Comparison of ENCODE assay signal across 16 cellular contexts in the genomic region with DNA sequence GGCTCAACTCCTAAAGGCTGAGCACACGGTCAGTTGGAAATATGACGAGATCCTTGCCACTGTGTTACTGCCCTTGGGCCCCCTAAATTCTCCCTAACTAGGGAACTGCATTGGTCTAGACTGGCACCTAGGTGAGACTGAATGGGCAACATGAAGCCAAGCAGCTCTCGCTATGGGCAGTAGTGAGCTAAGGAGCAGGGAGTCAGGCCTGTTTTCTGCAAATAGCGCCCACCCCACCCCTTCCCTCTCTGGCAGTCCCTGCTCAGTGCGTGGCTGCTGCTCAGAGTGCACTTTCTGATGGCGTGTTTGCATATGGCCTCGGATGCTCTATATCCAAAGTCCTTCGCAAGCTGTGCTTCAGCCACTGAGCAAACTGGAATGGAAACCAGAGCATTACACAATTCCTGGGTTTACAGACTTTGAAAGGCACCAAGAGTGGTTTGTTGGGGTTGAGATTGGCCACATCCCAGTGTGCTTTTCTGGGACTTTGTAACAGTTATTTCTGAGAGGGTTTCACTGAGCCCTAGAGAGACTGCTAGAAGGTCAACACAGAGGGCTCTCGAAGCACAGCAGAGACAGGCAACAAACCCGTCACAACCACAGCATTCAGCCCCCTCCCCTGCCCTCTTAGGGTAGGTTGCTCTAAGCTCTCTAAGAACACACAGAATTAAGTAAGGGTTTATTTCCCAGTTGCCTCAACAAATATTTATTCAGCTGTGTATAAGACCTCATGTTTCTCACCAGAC.
A peak's percentile ranks its signal among the peaks of the same experiment; 100 is the strongest.
DNase-seq lines count a peak whose midpoint lies in the region; ATAC-seq and TF ChIP-seq lines count a peak whose summit lies in the region.
"Had no signal": no experiment of that assay in that cellular context is flagged by ENCODE, and none has a peak within 500 bp of the region (broad histone marks: within the 10 kb centered on the region; RNA-seq: fewer than 3 reads in every experiment).

No MANE protein-coding gene starts in this region.

- peaks cover 4% of the 10 kb centered on the region for H3K4me1 Mint-ChIP-seq in progenitor cell of endocrine pancreas (ENCODE audit: low read depth)

- H3K36me3 Mint-ChIP-seq in progenitor cell of endocrine pancreas (ENCODE audit: insufficient read depth) = peaks cover 29% of the 10 kb centered on the region
- H3K36me3 Mint-ChIP-seq: IgD-negative memory B cell had no signal

- H3K27me3 Mint-ChIP-seq in progenitor cell of endocrine pancreas = no peaks in the 10 kb centered on the region

- no peak for ATAC-seq in GM18519 (IDR thresholded peaks at IDR 0.05; ENCODE audit: low FRiP score, unreplicated experiment)
- ATAC-seq in HG03521 (IDR thresholded peaks at IDR 0.05; ENCODE audit: unreplicated experiment) = no peak
- ATAC-seq: A549, GM12878 had no signal

- TF ChIP-seq CTCF in progenitor cell of endocrine pancreas (IDR thresholded peaks at IDR 0.05; ENCODE audit: unreplicated experiment) = no peak
- no peak for TF ChIP-seq CTCF in GM13977 (IDR thresholded peaks at IDR 0.05; ENCODE audit: extremely low read depth, insufficient read depth, missing control alignments)

- H3K27ac Mint-ChIP-seq in progenitor cell of endocrine pancreas = peak overlapping the region; percentile 44
- H3K27ac Mint-ChIP-seq: IgD-negative memory B cell had no signal

- in situ Hi-C loops in GM13977 (cut with MboI; ENCODE audit: low pct_unique_long_range_greater_than_20kb, low sequenced_read_pairs, unreplicated experiment) = no loop called here

- no peak overlapping the region for H3K4me3 Mint-ChIP-seq in progenitor cell of endocrine pancreas (ENCODE audit: low read depth)
- H3K4me3 Mint-ChIP-seq: IgD-negative memory B cell had no signal

- H3K9me3 Mint-ChIP-seq in progenitor cell of endocrine pancreas (ENCODE audit: low read depth) = no peaks in the 10 kb centered on the region
- H3K9me3 Mint-ChIP-seq: IgD-negative memory B cell had no signal

- DNase-seq in DMS53 treated with DMSO at 0.1 percent for 48 hours (lab: John Stamatoyannopoulos, UW; ENCODE audit: unreplicated experiment) (peak; percentile 80), NCI-H510A (lab: John Stamatoyannopoulos, UW) (peak; percentile 22), left kidney (ENCODE audit: low read depth, low spot score) (peak; percentile 7), progenitor cell of endocrine pancreas (ENCODE audit: low spot score, unreplicated experiment) (no peak), GM13977 (ENCODE audit: low spot score) (no peak), NCI-H2171 treated with DMSO at 0.1 percent for 48 hours (lab: John Stamatoyannopoulos, UW) (no peak)
- DNase-seq: GDM1, NCI-H1105 treated with DMSO at 0.1 percent for 48 hours, NCI-H187, NCI-H446 treated with DMSO at 0.1 percent for 48 hours, Right ventricle myocardium superior had no signal

Comparison
In these comparisons a context has a peak if more than half of its experiments do, and no peak if none do; other contexts are left out.
1. DNase-seq: peak in DMS53 treated with DMSO at 0.1 percent for 48 hours (single experiment), NCI-H510A (single experiment) and left kidney (single experiment); none in progenitor cell of endocrine pancreas (single experiment), GM13977 (single experiment) and NCI-H2171 treated with DMSO at 0.1 percent for 48 hours (single experiment).